15 cellular contexts compared by ENCODE assay signal in the genomic region with DNA sequence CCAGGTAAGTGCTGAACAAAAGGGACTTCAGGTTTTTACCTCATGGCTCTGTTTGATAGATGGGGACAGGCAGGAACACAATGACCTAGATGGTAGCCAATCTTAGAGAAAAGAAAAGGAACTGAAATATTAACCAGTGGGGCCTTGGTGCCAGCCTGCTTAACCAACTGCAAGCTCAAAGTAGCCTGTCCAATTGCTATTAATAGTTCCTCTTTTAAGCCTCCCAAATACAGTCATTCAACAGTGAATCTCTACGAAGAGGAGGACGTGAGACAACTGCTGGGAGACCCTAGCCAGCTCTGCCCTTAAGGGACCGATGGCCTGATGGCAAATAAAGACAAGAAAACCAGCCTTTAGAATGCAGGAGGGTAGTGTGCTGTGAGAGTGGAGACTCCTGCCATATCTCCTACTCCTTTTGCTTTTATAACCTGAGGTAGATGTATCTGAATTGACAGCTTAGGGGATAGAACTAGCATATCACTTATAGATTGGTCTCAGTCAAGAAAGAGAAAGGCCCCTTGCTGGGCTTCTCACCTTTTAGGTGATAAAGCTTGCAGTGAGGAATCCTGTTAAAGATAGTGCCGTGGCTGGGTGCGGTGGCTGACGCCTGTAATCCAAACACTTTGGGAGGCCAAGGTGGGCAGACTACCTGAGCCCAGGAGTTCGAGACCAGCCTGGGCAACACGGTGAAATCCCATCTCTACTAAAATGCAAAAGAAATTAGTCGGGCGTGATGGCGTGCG. TPM values are rescaled to one million over a fixed set of nuclear protein-coding genes. Genes with fewer than 3 reads are reported as not detected.
DNase-seq lines count a peak whose midpoint lies in the region; ATAC-seq and TF ChIP-seq lines count a peak whose summit lies in the region.
"Had no signal": no experiment of that assay in that cellular context is flagged by ENCODE, and none has a peak within 500 bp of the region (broad histone marks: within the 10 kb centered on the region; RNA-seq: fewer than 3 reads in every experiment).

No MANE protein-coding gene starts in this region.

- no peak overlapping the region for H3K27ac ChIP-seq in SJCRH30
- H3K27ac ChIP-seq: suprapubic skin had no signal

- H3K4me3 ChIP-seq in SJCRH30: no peak overlapping the region
- H3K4me3 ChIP-seq: suprapubic skin had no signal

- H3K36me3 Mint-ChIP-seq in memory B cell (peaks cover 9% of the 10 kb centered on the region), nephron progenitor cell (ENCODE audit: low read depth) (no peaks in the 10 kb centered on the region)

- no peaks in the 10 kb centered on the region for H3K4me1 ChIP-seq in SJCRH30

- no peaks in the 10 kb centered on the region for H3K9me3 ChIP-seq in SJCRH30 (replicated peaks)
- H3K9me3 ChIP-seq: suprapubic skin had no signal

- TF ChIP-seq CTCF in nephron progenitor cell (IDR thresholded peaks at IDR 0.05): no peak

- H3K27ac Mint-ChIP-seq in memory B cell (no peak overlapping the region), nephron progenitor cell (no peak overlapping the region)

- ATAC-seq in left cardiac atrium (peak; percentile 61 to 70), Right ventricle myocardium inferior (no peak), memory B cell (ENCODE audit: low read depth) (peak; percentile 82)

- DNase-seq in left cardiac atrium (no peak), Right ventricle myocardium inferior (ENCODE audit: missing footprints) (no peak), RPMI8226 (peak; percentile 15), memory B cell (ENCODE audit: low spot score in 2 of 2) (peak; percentile 7 to 13), nephron progenitor cell (no peak), NCI-H510A (lab: John Stamatoyannopoulos, UW) (no peak), SJCRH30 (no peak), 8988T (no peak)
- DNase-seq: amniotic stem cell; NCI-H1105 treated with DMSO at 0.1 percent for 48 hours; NK-92 treated with Interleukin-12 subunit alpha and Interleukin-12 subunit beta, amount 100 ng/mL, for 24 hours; stimulated activated CD4-positive, alpha-beta T cell treated with anti-CD3 and anti-CD28 coated beads, Interleukin-15, amount 100 ng/mL, for 24 hours had no signal

- H3K9me3 Mint-ChIP-seq in memory B cell (peaks cover 3% of the 10 kb centered on the region), nephron progenitor cell (no peaks in the 10 kb centered on the region)
- H3K9me3 Mint-ChIP-seq: H9 had no signal

- peaks cover 6% of the 10 kb centered on the region for H3K27me3 Mint-ChIP-seq in memory B cell
- peaks cover 7% of the 10 kb centered on the region for H3K27me3 Mint-ChIP-seq in nephron progenitor cell (ENCODE audit: low read depth, poor library complexity)
- H3K27me3 Mint-ChIP-seq: progenitor cell of endocrine pancreas had no signal

- no peaks in the 10 kb centered on the region for H3K36me3 ChIP-seq in SJCRH30
- H3K36me3 ChIP-seq: suprapubic skin had no signal

- intact Hi-C loops in left cardiac atrium (cut with DNase I): no loop called here
- intact Hi-C loops in Right ventricle myocardium inferior (cut with DNase I): no loop called here

- H3K4me3 Mint-ChIP-seq in memory B cell (peak overlapping the region; percentile 68), nephron progenitor cell (no peak overlapping the region)
- H3K4me3 Mint-ChIP-seq: H9 had no signal

- peaks cover 34% of the 10 kb centered on the region for H3K4me1 Mint-ChIP-seq in memory B cell
- H3K4me1 Mint-ChIP-seq in nephron progenitor cell: peaks cover 10% of the 10 kb centered on the region

- no peaks in the 10 kb centered on the region for H3K27me3 ChIP-seq in SJCRH30
- H3K27me3 ChIP-seq: suprapubic skin had no signal

RNA-seq across cellular contexts. Expression of gene ARSG, which starts 28.3 kb away (rescaled TPM):
- 1 to 10 TPM; 5.9 to 6.9 TPM for total RNA-seq in left cardiac atrium
- 2.2 TPM for total RNA-seq in Right ventricle myocardium inferior
- total RNA-seq in SJCRH30 (2014; rRNA removed; shearing (Covaris generic)): 1.0 and 1.9 TPM in 2 replicates

RNA-seq across cellular contexts. Expression of gene SLC16A6, which starts 28.7 kb away (rescaled TPM):
- total RNA-seq in left cardiac atrium (1 to 10 TPM in 1 of 2 donors, under 1 TPM in 1; 0.62 to 1.4 TPM), Right ventricle myocardium inferior (0.16 TPM)
- total RNA-seq in SJCRH30 (2014; rRNA removed; shearing (Covaris generic)): 0.18 and 0.30 TPM in 2 replicates

Comparison
In these comparisons a context has a peak if more than half of its experiments do, and no peak if none do; other contexts are left out.
1. DNase-seq: peak in RPMI8226 (single experiment) and memory B cell (2 of 2); none in left cardiac atrium (single experiment), Right ventricle myocardium inferior (single experiment), nephron progenitor cell (single experiment), NCI-H510A (single experiment), SJCRH30 (0 of 2) and 8988T (single experiment).